In genomic region chr4:102312447-102312846, GRCh38 we compare ENCODE assay signal across 36 cellular contexts. TPM values are rescaled to one million over a fixed set of nuclear protein-coding genes. Genes with fewer than 3 reads are reported as not detected.
"Had no signal": no experiment of that assay in that cellular context is flagged by ENCODE, and none has a peak within 500 bp of the region (broad histone marks: within the 10 kb centered on the region; RNA-seq: fewer than 3 reads in every experiment).

No MANE protein-coding gene starts in this region.

- H3K9me3 ChIP-seq: ascending aorta, Peyer's patch, SJCRH30 had no signal

- H3K27me3 Mint-ChIP-seq: activated B cell treated with CpG ODN at 0.5 μM for 24 hours; activated CD8-positive, alpha-beta T cell treated with anti-CD3 and anti-CD28 coated beads for 36 hours; activated naive CD4-positive, alpha-beta T cell treated with anti-CD3 and anti-CD28 coated beads, Interleukin-2, amount 50 U/mL, for 24 hours; activated naive CD8-positive, alpha-beta T cell treated with anti-CD3 and anti-CD28 coated beads, Interleukin-2, amount 10 ng/mL, durations not matched to agents 7 days and 5 days; activated T-cell treated with anti-CD3 and anti-CD28 coated beads, Interleukin-2, amount 50 U/mL, for 24 hours; central memory CD8-positive, alpha-beta T cell; T-cell had no signal

- DNase-seq: activated B cell treated with CpG ODN at 0.5 μM for 24 hours; activated CD4-positive, alpha-beta T cell treated with anti-CD3 and anti-CD28 coated beads for 4 hours; activated CD4-positive, alpha-beta T cell treated with anti-CD3 and anti-CD28 coated beads, Interleukin-2, amount 50 U/mL, for 4 hours; activated CD4-positive, CD25-positive, alpha-beta regulatory T cell treated with anti-CD3 and anti-CD28 coated beads, Interleukin-2, amount 50 U/mL, for 72 hours; activated CD8-positive, alpha-beta T cell treated with anti-CD3 and anti-CD28 coated beads for 36 hours; activated gamma-delta T cell; activated naive CD4-positive, alpha-beta T cell treated with Interleukin-2 at 50 U/mL for 16 hours; activated naive CD8-positive, alpha-beta T cell treated with anti-CD3 and anti-CD28 coated beads, Interleukin-2, amount 10 ng/mL, durations not matched to agents 7 days and 5 days; activated T-cell treated with anti-CD3 and anti-CD28 coated beads, Interleukin-2, amount 50 U/mL, for 24 hours; amygdala; Kasumi-1; MM.1S; MV-4-11; NCI-H1092; NCI-H1436 treated with DMSO at 0.1 percent for 48 hours; NCI-H1694 treated with DMSO at 0.1 percent for 48 hours; NCI-H2029; NCI-H510A; NCI-H526; NCI-H748 treated with DMSO at 0.1 percent for 48 hours; NK-92 treated with Interleukin-12 subunit alpha and Interleukin-12 subunit beta, amount 100 ng/mL, for 24 hours; PC-3; Peyer's patch; SJCRH30; T-cell; T-helper 2 cell; T-helper 9 cell had no signal

- H3K9me3 Mint-ChIP-seq: activated CD8-positive, alpha-beta T cell treated with anti-CD3 and anti-CD28 coated beads for 36 hours; activated naive CD4-positive, alpha-beta T cell treated with anti-CD3 and anti-CD28 coated beads, Interleukin-2, amount 50 U/mL, for 24 hours; activated naive CD8-positive, alpha-beta T cell treated with anti-CD3 and anti-CD28 coated beads, Interleukin-2, amount 10 ng/mL, durations not matched to agents 7 days and 5 days; activated T-cell treated with anti-CD3 and anti-CD28 coated beads, Interleukin-2, amount 50 U/mL, for 24 hours; central memory CD8-positive, alpha-beta T cell had no signal

- H3K27ac Mint-ChIP-seq: activated B cell treated with CpG ODN at 0.5 μM for 24 hours; activated CD8-positive, alpha-beta T cell treated with anti-CD3 and anti-CD28 coated beads for 36 hours; activated naive CD4-positive, alpha-beta T cell treated with anti-CD3 and anti-CD28 coated beads, Interleukin-2, amount 50 U/mL, for 24 hours; activated naive CD8-positive, alpha-beta T cell treated with anti-CD3 and anti-CD28 coated beads, Interleukin-2, amount 10 ng/mL, durations not matched to agents 7 days and 5 days; activated T-cell treated with anti-CD3 and anti-CD28 coated beads, Interleukin-2, amount 50 U/mL, for 24 hours; activated T-helper 2 cell treated with anti-CD3 and anti-CD28 coated beads, Interferon-gamma antibody, Interleukin-2, Interleukin-4, amounts not matched to agents 10 μg/mL and 5 μg/mL and 100 μg/mL, durations not matched to agents 14 hours and 24 hours and 36 hours; T-cell had no signal

- H3K27me3 ChIP-seq: ascending aorta, cardiac muscle cell, Peyer's patch, SJCRH30 had no signal

- H3K36me3 ChIP-seq: ascending aorta, cardiac muscle cell, Peyer's patch, SJCRH30 had no signal

- H3K4me3 ChIP-seq: ascending aorta, cardiac muscle cell, Peyer's patch, SJCRH30, SK-N-MC had no signal

- H3K4me1 ChIP-seq: ascending aorta, Peyer's patch, SJCRH30 had no signal

- ATAC-seq: activated CD8-positive, alpha-beta T cell treated with anti-CD3 and anti-CD28 coated beads for 36 hours; PC-3; Right ventricle myocardium inferior; T-cell had no signal

- H3K4me3 Mint-ChIP-seq: activated B cell treated with CpG ODN at 0.5 μM for 24 hours; activated CD8-positive, alpha-beta T cell treated with anti-CD3 and anti-CD28 coated beads for 36 hours; activated naive CD4-positive, alpha-beta T cell treated with anti-CD3 and anti-CD28 coated beads, Interleukin-2, amount 50 U/mL, for 24 hours; activated naive CD8-positive, alpha-beta T cell treated with anti-CD3 and anti-CD28 coated beads, Interleukin-2, amount 10 ng/mL, durations not matched to agents 7 days and 5 days; activated T-cell treated with anti-CD3 and anti-CD28 coated beads, Interleukin-2, amount 50 U/mL, for 24 hours; central memory CD8-positive, alpha-beta T cell; T-cell had no signal

- H3K27ac ChIP-seq: ascending aorta, cardiac muscle cell, Peyer's patch, RWPE1, SJCRH30, SK-N-MC, VCaP had no signal

RNA-seq across cellular contexts. Expression of gene SLC39A8, which starts 32.8 kb away (rescaled TPM):
- total RNA-seq: SJCRH30 had no signal
